1 cellular context compared by ENCODE assay signal in the genomic region with DNA sequence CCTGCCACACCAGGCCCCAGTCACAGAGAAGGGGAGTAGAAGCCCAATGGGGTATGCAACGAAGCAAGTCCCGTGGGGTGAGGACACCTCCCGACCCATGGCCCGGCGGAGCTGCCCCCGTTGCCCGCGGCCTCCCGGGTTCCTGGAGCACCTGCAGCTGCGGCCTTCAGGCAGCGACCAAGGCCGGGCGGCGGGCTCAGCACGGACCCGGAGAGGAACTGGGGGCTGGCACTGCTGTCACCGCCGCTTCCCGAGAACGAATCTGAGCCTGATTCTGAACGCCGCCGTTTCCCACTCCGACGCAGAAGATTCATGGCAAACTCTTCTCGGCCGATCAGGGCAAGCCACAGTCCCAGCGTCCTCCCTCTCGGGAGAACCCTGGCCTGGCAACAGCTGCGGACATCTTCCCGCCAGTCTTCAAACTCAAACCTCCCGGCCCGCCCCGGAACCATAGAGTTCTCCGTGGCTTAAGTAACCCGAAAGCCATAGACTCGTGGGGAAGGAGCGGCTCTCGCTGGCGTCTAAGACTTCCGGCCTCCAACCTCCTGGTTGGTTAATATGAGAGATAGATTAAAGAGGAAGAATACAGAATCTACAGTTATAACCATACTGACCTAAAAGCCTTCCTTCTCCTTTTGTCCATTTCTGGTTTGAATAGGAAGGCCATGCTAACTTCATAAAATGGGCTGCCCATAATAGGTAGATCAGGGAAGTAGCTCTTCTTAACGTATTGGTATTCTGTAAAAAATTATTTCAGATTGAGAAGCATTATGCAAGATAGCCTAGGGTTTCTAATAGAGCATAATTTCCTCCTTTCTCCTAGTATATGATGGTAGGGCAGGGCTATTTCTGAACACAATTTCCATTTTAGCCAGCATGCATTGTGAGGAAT.
TF ChIP-seq lines count a peak whose summit lies in the region.

POLQ (minus strand) TSS at position 425 of the 892 bp plus-strand sequence; CDS start at position 314, 111 bp downstream.

TF ChIP-seq in HEK293, 187 proteins besides CTCF, POLR2A, EP300 and RAD21 (continued from another document):
- no peak for TF ChIP-seq ZNF521 (tag by site-specific recombination; IDR thresholded peaks at IDR 0.05)
- no peak for TF ChIP-seq GLI4 (tag by site-specific recombination; IDR thresholded peaks at IDR 0.05)
- TF ChIP-seq, protein P1, sequence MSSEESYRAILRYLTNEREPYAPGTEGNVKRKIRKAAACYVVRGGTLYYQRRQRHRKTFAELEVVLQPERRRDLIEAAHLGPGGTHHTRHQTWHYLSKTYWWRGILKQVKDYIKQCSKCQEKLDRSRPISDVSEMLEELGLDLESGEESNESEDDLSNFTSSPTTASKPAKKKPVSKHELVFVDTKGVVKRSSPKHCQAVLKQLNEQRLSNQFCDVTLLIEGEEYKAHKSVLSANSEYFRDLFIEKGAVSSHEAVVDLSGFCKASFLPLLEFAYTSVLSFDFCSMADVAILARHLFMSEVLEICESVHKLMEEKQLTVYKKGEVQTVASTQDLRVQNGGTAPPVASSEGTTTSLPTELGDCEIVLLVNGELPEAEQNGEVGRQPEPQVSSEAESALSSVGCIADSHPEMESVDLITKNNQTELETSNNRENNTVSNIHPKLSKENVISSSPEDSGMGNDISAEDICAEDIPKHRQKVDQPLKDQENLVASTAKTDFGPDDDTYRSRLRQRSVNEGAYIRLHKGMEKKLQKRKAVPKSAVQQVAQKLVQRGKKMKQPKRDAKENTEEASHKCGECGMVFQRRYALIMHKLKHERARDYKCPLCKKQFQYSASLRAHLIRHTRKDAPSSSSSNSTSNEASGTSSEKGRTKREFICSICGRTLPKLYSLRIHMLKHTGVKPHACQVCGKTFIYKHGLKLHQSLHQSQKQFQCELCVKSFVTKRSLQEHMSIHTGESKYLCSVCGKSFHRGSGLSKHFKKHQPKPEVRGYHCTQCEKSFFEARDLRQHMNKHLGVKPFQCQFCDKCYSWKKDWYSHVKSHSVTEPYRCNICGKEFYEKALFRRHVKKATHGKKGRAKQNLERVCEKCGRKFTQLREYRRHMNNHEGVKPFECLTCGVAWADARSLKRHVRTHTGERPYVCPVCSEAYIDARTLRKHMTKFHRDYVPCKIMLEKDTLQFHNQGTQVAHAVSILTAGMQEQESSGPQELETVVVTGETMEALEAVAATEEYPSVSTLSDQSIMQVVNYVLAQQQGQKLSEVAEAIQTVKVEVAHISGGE (tag by site-specific recombination; conservative IDR thresholded peaks at IDR 0.05; ENCODE audit: low read depth): peak; percentile 57
- no peak for TF ChIP-seq ZNF677 (tag by site-specific recombination; IDR thresholded peaks at IDR 0.05)
- peak; percentile 67; the same call in 1 of the 2 replicates for TF ChIP-seq ZNF394 (tag by site-specific recombination; IDR thresholded peaks at IDR 0.05; ENCODE audit: borderline replicate concordance)
- TF ChIP-seq ZNF629 (tag by site-specific recombination; IDR thresholded peaks at IDR 0.05): peak; percentile 42
- peak; percentile 83 for TF ChIP-seq ZNF366 (tag by site-specific recombination; conservative IDR thresholded peaks at IDR 0.05)
- TF ChIP-seq ZNF654 (tag by site-specific recombination; IDR thresholded peaks at IDR 0.05; ENCODE audit: low read depth): 0 out of 2 replicates have a peak, but pooled peaks have one; percentile 3
- TF ChIP-seq ZNF707 (tag by site-specific recombination; IDR thresholded peaks at IDR 0.05): no peak
- TF ChIP-seq SP2 (tag by site-specific recombination; IDR thresholded peaks at IDR 0.05): peak; percentile 69
- no peak for TF ChIP-seq ZNF514 (tag by site-specific recombination; IDR thresholded peaks at IDR 0.05)
- TF ChIP-seq HOXA7 (CRISPR knock-in tag; IDR thresholded peaks at IDR 0.05; ENCODE audit: borderline replicate concordance): no peak
- no peak for TF ChIP-seq KLF9 (tag by site-specific recombination; IDR thresholded peaks at IDR 0.05; ENCODE audit: low read depth)
- no peak for TF ChIP-seq ZNF544 (tag by site-specific recombination; IDR thresholded peaks at IDR 0.05)
- TF ChIP-seq, protein P2, sequence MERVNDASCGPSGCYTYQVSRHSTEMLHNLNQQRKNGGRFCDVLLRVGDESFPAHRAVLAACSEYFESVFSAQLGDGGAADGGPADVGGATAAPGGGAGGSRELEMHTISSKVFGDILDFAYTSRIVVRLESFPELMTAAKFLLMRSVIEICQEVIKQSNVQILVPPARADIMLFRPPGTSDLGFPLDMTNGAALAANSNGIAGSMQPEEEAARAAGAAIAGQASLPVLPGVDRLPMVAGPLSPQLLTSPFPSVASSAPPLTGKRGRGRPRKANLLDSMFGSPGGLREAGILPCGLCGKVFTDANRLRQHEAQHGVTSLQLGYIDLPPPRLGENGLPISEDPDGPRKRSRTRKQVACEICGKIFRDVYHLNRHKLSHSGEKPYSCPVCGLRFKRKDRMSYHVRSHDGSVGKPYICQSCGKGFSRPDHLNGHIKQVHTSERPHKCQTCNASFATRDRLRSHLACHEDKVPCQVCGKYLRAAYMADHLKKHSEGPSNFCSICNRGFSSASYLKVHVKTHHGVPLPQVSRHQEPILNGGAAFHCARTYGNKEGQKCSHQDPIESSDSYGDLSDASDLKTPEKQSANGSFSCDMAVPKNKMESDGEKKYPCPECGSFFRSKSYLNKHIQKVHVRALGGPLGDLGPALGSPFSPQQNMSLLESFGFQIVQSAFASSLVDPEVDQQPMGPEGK (tag by site-specific recombination; IDR thresholded peaks at IDR 0.05): no peak; the same call in 1 of the 2 replicates
- TF ChIP-seq GLIS1 (tag by site-specific recombination; IDR thresholded peaks at IDR 0.05): peak; percentile 33; the same call in 1 of the 2 replicates
- TF ChIP-seq ZNF529 (tag by site-specific recombination; IDR thresholded peaks at IDR 0.05; ENCODE audit: insufficient replicate concordance): no peak
- no peak for TF ChIP-seq ZIC2 (tag by site-specific recombination; IDR thresholded peaks at IDR 0.05)
- TF ChIP-seq, protein P3, sequence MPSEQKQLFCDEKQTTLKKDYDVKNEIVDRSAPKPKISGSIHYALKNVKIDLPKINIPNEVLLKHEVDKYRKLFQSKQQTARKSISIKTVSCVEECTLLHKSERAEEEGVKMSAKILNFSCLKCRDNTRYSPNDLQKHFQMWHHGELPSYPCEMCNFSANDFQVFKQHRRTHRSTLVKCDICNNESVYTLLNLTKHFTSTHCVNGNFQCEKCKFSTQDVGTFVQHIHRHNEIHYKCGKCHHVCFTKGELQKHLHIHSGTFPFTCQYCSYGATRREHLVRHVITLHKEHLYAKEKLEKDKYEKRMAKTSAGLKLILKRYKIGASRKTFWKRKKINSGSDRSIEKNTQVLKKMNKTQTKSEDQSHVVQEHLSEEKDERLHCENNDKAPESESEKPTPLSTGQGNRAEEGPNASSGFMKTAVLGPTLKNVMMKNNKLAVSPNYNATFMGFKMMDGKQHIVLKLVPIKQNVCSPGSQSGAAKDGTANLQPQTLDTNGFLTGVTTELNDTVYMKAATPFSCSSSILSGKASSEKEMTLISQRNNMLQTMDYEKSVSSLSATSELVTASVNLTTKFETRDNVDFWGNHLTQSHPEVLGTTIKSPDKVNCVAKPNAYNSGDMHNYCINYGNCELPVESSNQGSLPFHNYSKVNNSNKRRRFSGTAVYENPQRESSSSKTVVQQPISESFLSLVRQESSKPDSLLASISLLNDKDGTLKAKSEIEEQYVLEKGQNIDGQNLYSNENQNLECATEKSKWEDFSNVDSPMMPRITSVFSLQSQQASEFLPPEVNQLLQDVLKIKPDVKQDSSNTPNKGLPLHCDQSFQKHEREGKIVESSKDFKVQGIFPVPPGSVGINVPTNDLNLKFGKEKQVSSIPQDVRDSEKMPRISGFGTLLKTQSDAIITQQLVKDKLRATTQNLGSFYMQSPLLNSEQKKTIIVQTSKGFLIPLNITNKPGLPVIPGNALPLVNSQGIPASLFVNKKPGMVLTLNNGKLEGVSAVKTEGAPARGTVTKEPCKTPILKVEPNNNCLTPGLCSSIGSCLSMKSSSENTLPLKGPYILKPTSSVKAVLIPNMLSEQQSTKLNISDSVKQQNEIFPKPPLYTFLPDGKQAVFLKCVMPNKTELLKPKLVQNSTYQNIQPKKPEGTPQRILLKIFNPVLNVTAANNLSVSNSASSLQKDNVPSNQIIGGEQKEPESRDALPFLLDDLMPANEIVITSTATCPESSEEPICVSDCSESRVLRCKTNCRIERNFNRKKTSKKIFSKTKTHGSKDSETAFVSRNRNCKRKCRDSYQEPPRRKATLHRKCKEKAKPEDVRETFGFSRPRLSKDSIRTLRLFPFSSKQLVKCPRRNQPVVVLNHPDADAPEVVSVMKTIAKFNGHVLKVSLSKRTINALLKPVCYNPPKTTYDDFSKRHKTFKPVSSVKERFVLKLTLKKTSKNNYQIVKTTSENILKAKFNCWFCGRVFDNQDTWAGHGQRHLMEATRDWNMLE (tag by site-specific recombination; conservative IDR thresholded peaks at IDR 0.05; ENCODE audit: low read depth): peak; percentile 68
- peak; percentile 82 for TF ChIP-seq ZBTB20 (tag by site-specific recombination; IDR thresholded peaks at IDR 0.05)
- TF ChIP-seq ZBTB17 (tag by site-specific recombination; IDR thresholded peaks at IDR 0.05): 0 out of 2 replicates have a peak, but pooled peaks have one; percentile 6
- TF ChIP-seq ZNF2 (tag by site-specific recombination; IDR thresholded peaks at IDR 0.05): no peak
- TF ChIP-seq ZNF76 (tag by site-specific recombination; IDR thresholded peaks at IDR 0.05; ENCODE audit: borderline replicate concordance, low read depth): peak; percentile 65
- 0 out of 2 replicates have a peak, but pooled peaks have one; percentile 16 for TF ChIP-seq KLF8 (tag by site-specific recombination; IDR thresholded peaks at IDR 0.05)
- TF ChIP-seq ZXDB (tag by site-specific recombination; IDR thresholded peaks at IDR 0.05): peak; percentile 68
- no peak for TF ChIP-seq HOXD13 (CRISPR knock-in tag; IDR thresholded peaks at IDR 0.05; ENCODE audit: borderline replicate concordance)
- peak; percentile 61 for TF ChIP-seq SP3 (tag by site-specific recombination; IDR thresholded peaks at IDR 0.05)
- TF ChIP-seq ZNF596 (tag by site-specific recombination; IDR thresholded peaks at IDR 0.05): no peak
- no peak for TF ChIP-seq ZFHX2 (tag by site-specific recombination; conservative IDR thresholded peaks at IDR 0.05)
- TF ChIP-seq SCRT2 (tag by site-specific recombination; IDR thresholded peaks at IDR 0.05): peak; percentile 57
- TF ChIP-seq ZNF792 (tag by site-specific recombination; IDR thresholded peaks at IDR 0.05): no peak
- no peak for TF ChIP-seq INSM2 (tag by site-specific recombination; IDR thresholded peaks at IDR 0.05)
